Comparison of ENCODE assay signal across 18 cellular contexts in genomic region chrX:53732797-53733196, GRCh38. TPM values are rescaled to one million over a fixed set of nuclear protein-coding genes. Genes with fewer than 3 reads are reported as not detected.
DNase-seq lines count a peak whose midpoint lies in the region; ATAC-seq, FAIRE-seq and TF ChIP-seq lines count a peak whose summit lies in the region.
"Had no signal": no experiment of that assay in that cellular context is flagged by ENCODE, and none has a peak within 500 bp of the region (broad histone marks: within the 10 kb centered on the region; RNA-seq: fewer than 3 reads in every experiment).

No MANE protein-coding gene starts in this region.

- H3K4me3 Mint-ChIP-seq in activated T-cell treated with anti-CD3 and anti-CD28 coated beads, Interleukin-2, amount 50 U/mL, for 4 hours = peak overlapping the region; percentile 69
- no peak overlapping the region for H3K4me3 Mint-ChIP-seq in activated B cell treated with CpG ODN at 0.5 μM for 24 hours
- H3K4me3 Mint-ChIP-seq: nephron had no signal

- CTCF ChIA-PET in activated B cell treated with CpG ODN at 0.5 μM for 24 hours (lab: Charles Lee) = no interaction called here
- CTCF ChIA-PET in GM12878 (lab: Yijun Ruan, JAX) = no interaction called here

- peak; percentile 38 for FAIRE-seq in GM12878 (lab: Jason Lieb, UNC)

- H3K36me3 Mint-ChIP-seq in activated T-cell treated with anti-CD3 and anti-CD28 coated beads, Interleukin-2, amount 50 U/mL, for 4 hours (ENCODE audit: insufficient read depth) = peaks cover 6% of the 10 kb centered on the region
- H3K36me3 Mint-ChIP-seq in activated B cell treated with CpG ODN at 0.5 μM for 24 hours (ENCODE audit: low read depth) = no peaks in the 10 kb centered on the region
- H3K36me3 Mint-ChIP-seq: CD4-positive, alpha-beta memory T cell had no signal

- H3K27ac ChIP-seq in GM12878 (ENCODE audit: control insufficient read depth, insufficient read depth) = peak overlapping the region; percentile 66
- H3K27ac ChIP-seq: esophagus muscularis mucosa had no signal

- H3K27ac Mint-ChIP-seq in activated B cell treated with CpG ODN at 0.5 μM for 24 hours = peak overlapping the region; percentile 56
- H3K27ac Mint-ChIP-seq: nephron, progenitor cell of endocrine pancreas had no signal

- POLR2A ChIA-PET in activated B cell treated with CpG ODN at 0.5 μM for 24 hours (lab: Charles Lee) = no interaction called here
- POLR2A ChIA-PET in GM12878 (lab: Charles Lee) = interaction anchor here (2.6 kb wide), 1 partner anchor 16 kb away, joined by 6 read pairs; no protein-coding TSS in a partner anchor

- no peaks in the 10 kb centered on the region; the same call in 2 of the 3 replicates for H3K9me3 ChIP-seq in GM12878 (replicated peaks; ENCODE audit: control insufficient read depth, insufficient read depth, low read length)
- H3K9me3 ChIP-seq: esophagus muscularis mucosa had no signal

- peaks cover 41% of the 10 kb centered on the region for H3K4me1 Mint-ChIP-seq in activated T-cell treated with anti-CD3 and anti-CD28 coated beads, Interleukin-2, amount 50 U/mL, for 4 hours (ENCODE audit: low read depth)
- peaks cover 7% of the 10 kb centered on the region for H3K4me1 Mint-ChIP-seq in activated B cell treated with CpG ODN at 0.5 μM for 24 hours
- H3K4me1 Mint-ChIP-seq: nephron had no signal

- SMC1A ChIA-PET in GM12878 (lab: Charles Lee; ENCODE audit: uncharacterized antibody, unreplicated experiment) = interaction anchor here (1.8 to 2.3 kb wide), 3 partner anchors 16 to 48 kb away, joined by 7 to 12 read pairs (median 9); no protein-coding TSS in a partner anchor

- no peaks in the 10 kb centered on the region for H3K79me2 ChIP-seq in GM12878 (ENCODE audit: control insufficient read depth, insufficient read depth, low read length)

- in situ Hi-C loops in GM12878 (cut with MboI) = no loop called here

- intact Hi-C loops in activated B cell treated with CpG ODN at 0.5 μM for 24 hours (cut with micrococcal nuclease) (no loop called here), GM12878 (cut with micrococcal nuclease; ENCODE audit: unreplicated experiment) (loop anchor here (1.0 kb wide), 1 partner anchor 14 kb away; no protein-coding TSS in a partner anchor)

- WGBS in GM12878 (ENCODE audit: insufficient coverage, insufficient replicate concordance, low lambda C conversion rate, missing lambda C conversion rate) = 6% methylated on average over 2 of the region's 2 CpGs

- no peak for TF ChIP-seq POLR2A in GM12878 (IDR thresholded peaks at IDR 0.05; ENCODE audit: low read depth, low read length)

- no peaks in the 10 kb centered on the region for H4K20me1 ChIP-seq in GM12878 (ENCODE audit: control insufficient read depth, insufficient read depth)

- TF ChIP-seq EP300 in GM12878 (IDR thresholded peaks at IDR 0.05; ENCODE audit: borderline replicate concordance in 1 of 2, control insufficient read depth in 1 of 2, low read depth in 2 of 2, low read length in 2 of 2) = peak in 1 of 2 experiments; percentile 54; a peak in 1 of 4 replicates

- TF ChIP-seq CTCF in activated B cell treated with CpG ODN at 0.5 μM for 24 hours (IDR thresholded peaks at IDR 0.05) (no peak), GM12878 (IDR thresholded peaks at IDR 0.05 in 2 of 3, conservative IDR thresholded peaks at IDR 0.05 in 1 of 3; ENCODE audit: control insufficient read depth in 2 of 3, extremely low read depth in 1 of 3, insufficient read depth in 1 of 3, low read depth in 3 of 3, low read length in 3 of 3) (no peak)

- peak overlapping the region; percentile 15 for H3K4me2 ChIP-seq in GM12878 (ENCODE audit: control insufficient read depth, insufficient read depth)

- DNase-seq in activated T-cell treated with anti-CD3 and anti-CD28 coated beads, Interleukin-2, amount 50 U/mL, for 4 hours = no peak
- no peak for DNase-seq in activated T-cell treated with anti-CD3 and anti-CD28 coated beads for 4 hours
- no peak for DNase-seq in activated B cell treated with CpG ODN at 0.5 μM for 24 hours
- DNase-seq in GM12878 (ENCODE audit: low read depth, low spot score) = no peak
- DNase-seq in NCI-H187 (lab: John Stamatoyannopoulos, UW) = no peak
- DNase-seq in NCI-H2196 treated with DMSO at 0.1 percent for 48 hours (lab: John Stamatoyannopoulos, UW; ENCODE audit: unreplicated experiment) = no peak
- DNase-seq: activated CD4-positive, CD25-positive, alpha-beta regulatory T cell treated with anti-CD3 and anti-CD28 coated beads, Interleukin-2, amount 50 U/mL, for 72 hours; activated gamma-delta T cell treated with Interleukin-2 at 50 U/mL for 16 hours; CD4-positive, alpha-beta memory T cell; DND-41; mammary epithelial cell; NCI-H1436; Right ventricle myocardium superior had no signal

- RAD21 ChIA-PET in GM12878 (lab: Charles Lee; ENCODE audit: unreplicated experiment) = interaction anchor here (1.1 to 3.2 kb wide), 6 partner anchors 16 to 49 kb away, joined by 3 to 17 read pairs (median 6); partner anchors contain the start of gene HUWE1

- no peak overlapping the region for H3K4me3 ChIP-seq in GM12878
- H3K4me3 ChIP-seq: esophagus muscularis mucosa had no signal

- H3K4me1 ChIP-seq in GM12878 (ENCODE audit: control insufficient read depth, insufficient read depth, low read length) = peaks cover 5% of the 10 kb centered on the region
- H3K4me1 ChIP-seq: esophagus muscularis mucosa had no signal

- no peaks in the 10 kb centered on the region for H3K27me3 Mint-ChIP-seq in activated T-cell treated with anti-CD3 and anti-CD28 coated beads, Interleukin-2, amount 50 U/mL, for 4 hours (ENCODE audit: low read depth)
- H3K27me3 Mint-ChIP-seq in activated B cell treated with CpG ODN at 0.5 μM for 24 hours = no peaks in the 10 kb centered on the region
- H3K27me3 Mint-ChIP-seq: CD4-positive, alpha-beta memory T cell; progenitor cell of endocrine pancreas had no signal

- H3K36me3 ChIP-seq in GM12878 (ENCODE audit: control insufficient read depth in 2 of 2, insufficient read depth in 2 of 2, low read length in 1 of 2) = no peaks in the 10 kb centered on the region
- H3K36me3 ChIP-seq: esophagus muscularis mucosa had no signal

- H3K9ac ChIP-seq in GM12878 (ENCODE audit: control insufficient read depth, insufficient read depth, low read length) = no peak overlapping the region

- H2AFZ ChIP-seq in GM12878 (ENCODE audit: control insufficient read depth, low read depth, low read length) = peak overlapping the region; percentile 25

- peak; percentile 87 to 90 for ATAC-seq in activated T-cell treated with anti-CD3 and anti-CD28 coated beads, Interleukin-2, amount 50 U/mL, for 4 hours
- ATAC-seq in GM19351 (IDR thresholded peaks at IDR 0.05; ENCODE audit: unreplicated experiment) (peak; percentile 68), activated B cell treated with CpG ODN at 0.5 μM for 24 hours (ENCODE audit: low read depth) (peak; percentile 50), GM12878 (peak; percentile 89), GM21786 (IDR thresholded peaks at IDR 0.05; ENCODE audit: unreplicated experiment) (no peak)

- no peaks in the 10 kb centered on the region for H3K27me3 ChIP-seq in GM12878 (replicated peaks in 1 of 2; ENCODE audit: control insufficient read depth in 2 of 2, insufficient read depth in 2 of 2, low read length in 1 of 2)
- H3K27me3 ChIP-seq: esophagus muscularis mucosa had no signal

- BruUV-seq in GM12878 (replicated peaks; lab: Mats Ljungman, UMichigan) = no TSS peak

- TF ChIP-seq RAD21 in GM12878 (IDR thresholded peaks at IDR 0.05; ENCODE audit: insufficient read depth, low read depth, low read length) = no peak

- no peaks in the 10 kb centered on the region for H3K9me3 Mint-ChIP-seq in activated T-cell treated with anti-CD3 and anti-CD28 coated beads, Interleukin-2, amount 50 U/mL, for 4 hours
- no peaks in the 10 kb centered on the region for H3K9me3 Mint-ChIP-seq in activated B cell treated with CpG ODN at 0.5 μM for 24 hours
- H3K9me3 Mint-ChIP-seq: CD4-positive, alpha-beta memory T cell had no signal

TF ChIP-seq in GM12878, 131 proteins besides CTCF, POLR2A, EP300 and RAD21 (continues in another document):
- TF ChIP-seq SPI1 (IDR thresholded peaks at IDR 0.05; ENCODE audit: borderline replicate concordance, insufficient read depth, low read depth, low read length) (peak; percentile 60), EED (IDR thresholded peaks at IDR 0.05; ENCODE audit: low read depth) (peak; percentile 70), MTA2 (IDR thresholded peaks at IDR 0.05; ENCODE audit: low read depth) (peak; percentile 34; the same call in 1 of the 2 replicates), CREM (IDR thresholded peaks at IDR 0.05; ENCODE audit: low read depth) (no peak)
- TF ChIP-seq, protein P1, sequence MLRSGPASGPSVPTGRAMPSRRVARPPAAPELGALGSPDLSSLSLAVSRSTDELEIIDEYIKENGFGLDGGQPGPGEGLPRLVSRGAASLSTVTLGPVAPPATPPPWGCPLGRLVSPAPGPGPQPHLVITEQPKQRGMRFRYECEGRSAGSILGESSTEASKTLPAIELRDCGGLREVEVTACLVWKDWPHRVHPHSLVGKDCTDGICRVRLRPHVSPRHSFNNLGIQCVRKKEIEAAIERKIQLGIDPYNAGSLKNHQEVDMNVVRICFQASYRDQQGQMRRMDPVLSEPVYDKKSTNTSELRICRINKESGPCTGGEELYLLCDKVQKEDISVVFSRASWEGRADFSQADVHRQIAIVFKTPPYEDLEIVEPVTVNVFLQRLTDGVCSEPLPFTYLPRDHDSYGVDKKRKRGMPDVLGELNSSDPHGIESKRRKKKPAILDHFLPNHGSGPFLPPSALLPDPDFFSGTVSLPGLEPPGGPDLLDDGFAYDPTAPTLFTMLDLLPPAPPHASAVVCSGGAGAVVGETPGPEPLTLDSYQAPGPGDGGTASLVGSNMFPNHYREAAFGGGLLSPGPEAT (IDR thresholded peaks at IDR 0.05; ENCODE audit: low read depth) = peak; percentile 16; the same call in 1 of the 2 replicates

RNA-seq across cellular contexts. Expression of gene HUWE1, which starts 46.3 kb away (rescaled TPM):
- 100 to 1,000 TPM; 433 to 540 (median 440) TPM for total RNA-seq in activated T-cell treated with anti-CD3 and anti-CD28 coated beads, Interleukin-2, amount 50 U/mL, for 4 hours
- 236 and 257 TPM in 2 replicates for total RNA-seq in activated B cell treated with CpG ODN at 0.5 μM for 24 hours
- 335 and 348 TPM in 2 replicates for total RNA-seq in GM12878 (2013; cell fraction: nucleolus; rRNA removed)
- total RNA-seq in GM12878 (2014; rRNA removed) = 99.9 and 104 TPM in 2 replicates
- total RNA-seq in GM12878 (2014; rRNA removed; fragmentation: Illumina TruSeq; extraction: Trizol) = 96.6 and 101 TPM in 2 replicates
- 269 and 280 TPM in 2 replicates for total RNA-seq in GM12878 (2021)
- 73.9 TPM for polyA plus RNA-seq in GM12878 (2011; ENCODE audit: low read depth)
- polyA plus RNA-seq in GM12878 (2011; rRNA removed) = 100 and 136 TPM in 2 replicates
- polyA plus RNA-seq in GM12878 (2011; cell fraction: cytosol; rRNA removed) = 108 and 146 TPM in 2 replicates
- polyA plus RNA-seq in GM12878 (2011; cell fraction: nucleus; rRNA removed) = 286 and 327 TPM in 2 replicates
- polyA plus RNA-seq in GM12878 (2012) = 90.8 and 92.9 TPM in 2 replicates
- polyA plus RNA-seq in GM12878 (2014; fragmentation: Illumina TruSeq; extraction: Trizol) = 149 TPM in 2 replicates
- polyA plus RNA-seq in GM12878 (2014; fragmentation: Nextera tagmentation; extraction: Ambion mirVana) = 10 to 100 TPM; 35.9 to 39.0 TPM
- polyA plus RNA-seq in GM12878 (2014; rRNA removed) = 114 and 125 TPM in 2 replicates
- polyA plus RNA-seq in GM12878 (2016; fragmentation: Nextera tagmentation; extraction: Ambion mirVana) = 10 to 100 TPM; 52.5 to 57.3 TPM
- polyA minus RNA-seq in GM12878 (2011; rRNA and poly(A)+ RNA removed) = 383 and 668 TPM in 2 replicates
- 147 and 181 TPM in 2 replicates for polyA minus RNA-seq in GM12878 (2011; cell fraction: cytosol; rRNA and poly(A)+ RNA removed)
- polyA minus RNA-seq in GM12878 (2011; cell fraction: nucleus; rRNA and poly(A)+ RNA removed) = 139 and 215 TPM in 2 replicates
